In genomic region chr20:18533491-18533890, GRCh38 we compare ENCODE assay signal across 1 cellular context.
TF ChIP-seq lines count a peak whose summit lies in the region.

No MANE protein-coding gene starts in this region.

TF ChIP-seq in HepG2, 621 proteins besides CTCF, POLR2A, EP300 and RAD21:
- TF ChIP-seq MZF1 (CRISPR knock-in tag; IDR thresholded peaks at IDR 0.05; ENCODE audit: borderline replicate concordance) (no peak), ZNF629 (CRISPR knock-in tag; conservative IDR thresholded peaks at IDR 0.05) (peak; percentile 64)
